Comparison of ENCODE assay signal across 16 cellular contexts in the genomic region with DNA sequence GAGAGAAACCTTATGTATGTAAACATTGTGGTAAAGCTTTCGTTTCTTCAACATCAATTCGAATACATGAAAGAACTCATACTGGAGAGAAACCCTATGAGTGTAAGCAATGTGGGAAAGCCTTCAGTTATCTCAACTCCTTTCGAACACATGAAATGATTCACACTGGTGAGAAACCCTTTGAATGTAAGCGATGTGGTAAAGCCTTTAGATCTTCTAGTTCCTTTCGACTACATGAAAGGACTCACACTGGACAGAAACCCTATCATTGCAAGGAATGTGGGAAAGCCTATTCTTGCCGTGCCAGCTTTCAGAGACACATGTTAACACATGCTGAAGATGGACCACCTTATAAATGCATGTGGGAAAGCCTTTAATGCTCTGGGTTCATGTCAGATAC.
"Had no signal": no experiment of that assay in that cellular context is flagged by ENCODE, and none has a peak within 500 bp of the region (broad histone marks: within the 10 kb centered on the region; RNA-seq: fewer than 3 reads in every experiment).

No MANE protein-coding gene starts in this region.

- DNase-seq: activated CD4-positive, alpha-beta memory T cell treated with anti-CD3 and anti-CD28 coated beads, Interleukin-2, amount 10 ng/mL, durations not matched to agents 7 days and 5 days; activated CD4-positive, alpha-beta T cell treated with anti-CD3 and anti-CD28 coated beads for 36 hours; activated naive CD4-positive, alpha-beta T cell; activated T-cell treated with anti-CD3 and anti-CD28 coated beads, Interleukin-2, amount 50 U/mL, for 72 hours; effector CD4-positive, alpha-beta T cell; kidney glomerular epithelial cell; natural killer cell; nucleus accumbens; right lobe of liver; stimulated activated CD4-positive, alpha-beta T cell treated with anti-CD3 and anti-CD28 coated beads, Interleukin-2, amount 100 ng/mL, for 24 hours; stimulated activated naive B cell treated with anti-CD40 and anti-IgM and Interleukin-4, amounts not matched to agents 10 μg/mL and 1 μg/mL and 100 μg/mL, for 72 hours; T-cell; upper lobe of left lung; WERI-Rb-1 had no signal

- H3K27ac ChIP-seq: cardiac muscle cell, right lobe of liver, suprapubic skin, upper lobe of left lung, WERI-Rb-1 had no signal

- H3K4me3 ChIP-seq: cardiac muscle cell, right lobe of liver, suprapubic skin, upper lobe of left lung had no signal

- H3K4me1 ChIP-seq: right lobe of liver, suprapubic skin, upper lobe of left lung had no signal

- H3K27me3 ChIP-seq: cardiac muscle cell, right lobe of liver, suprapubic skin, upper lobe of left lung had no signal
